ENCODE assay signal across 10 cellular contexts in genomic region chr6:47168176-47168575, GRCh38.
DNase-seq lines count a peak whose midpoint lies in the region; ATAC-seq and TF ChIP-seq lines count a peak whose summit lies in the region.
"Had no signal": no experiment of that assay in that cellular context is flagged by ENCODE, and none has a peak within 500 bp of the region (broad histone marks: within the 10 kb centered on the region; RNA-seq: fewer than 3 reads in every experiment).

No MANE protein-coding gene starts in this region.

- no peaks in the 10 kb centered on the region for H3K27me3 Mint-ChIP-seq in activated T-cell treated with anti-CD3 and anti-CD28 coated beads, Interleukin-2, amount 50 U/mL, for 72 hours (ENCODE audit: low read depth)
- H3K27me3 Mint-ChIP-seq in activated T-cell treated with anti-CD3 and anti-CD28 coated beads, Interleukin-2, amount 50 U/mL, for 24 hours: no peaks in the 10 kb centered on the region

- H3K4me3 ChIP-seq in SK-N-MC (no peak overlapping the region), right atrium auricular region (no peak overlapping the region), uterus (no peak overlapping the region)
- H3K4me3 ChIP-seq: BLaER1 treated with 17β-estradiol and CSF1 and Interleukin-3, amounts not matched to agents 10 nM and 100 nM had no signal

- peak; percentile 48 to 51 for ATAC-seq in activated T-cell treated with anti-CD3 and anti-CD28 coated beads, Interleukin-2, amount 50 U/mL, for 72 hours (replicated peaks in 1 of 2)
- ATAC-seq in GM19035 (IDR thresholded peaks at IDR 0.05; ENCODE audit: unreplicated experiment) (no peak), HG02852 (IDR thresholded peaks at IDR 0.05; ENCODE audit: unreplicated experiment) (no peak)

- H3K36me3 Mint-ChIP-seq in activated T-cell treated with anti-CD3 and anti-CD28 coated beads, Interleukin-2, amount 50 U/mL, for 72 hours (ENCODE audit: insufficient read depth in 2 of 2): no peaks in the 10 kb centered on the region
- H3K36me3 Mint-ChIP-seq in activated T-cell treated with anti-CD3 and anti-CD28 coated beads, Interleukin-2, amount 50 U/mL, for 24 hours (ENCODE audit: low read depth): no peaks in the 10 kb centered on the region
- H3K36me3 Mint-ChIP-seq: immature natural killer cell had no signal

- no peaks in the 10 kb centered on the region for H3K4me1 Mint-ChIP-seq in activated T-cell treated with anti-CD3 and anti-CD28 coated beads, Interleukin-2, amount 50 U/mL, for 72 hours (ENCODE audit: low read depth)
- H3K4me1 Mint-ChIP-seq in activated T-cell treated with anti-CD3 and anti-CD28 coated beads, Interleukin-2, amount 50 U/mL, for 24 hours (ENCODE audit: low read depth): no peaks in the 10 kb centered on the region
- H3K4me1 Mint-ChIP-seq: immature natural killer cell had no signal

- H3K9ac ChIP-seq in SK-N-MC (ENCODE audit: insufficient read length): no peak overlapping the region
- H3K9ac ChIP-seq: BLaER1 treated with 17β-estradiol and CSF1 and Interleukin-3, amounts not matched to agents 10 nM and 100 nM had no signal

- no peak overlapping the region for H3K27ac ChIP-seq in SK-N-MC
- H3K27ac ChIP-seq in right atrium auricular region: peak overlapping the region in 1 of 2 donors; percentile 6
- peak overlapping the region in 1 of 2 donors; percentile 23 for H3K27ac ChIP-seq in uterus
- H3K27ac ChIP-seq: BLaER1 treated with 17β-estradiol and CSF1 and Interleukin-3, amounts not matched to agents 10 nM and 100 nM had no signal

- no peak overlapping the region for H3K27ac Mint-ChIP-seq in activated T-cell treated with anti-CD3 and anti-CD28 coated beads, Interleukin-2, amount 50 U/mL, for 72 hours
- no peak overlapping the region for H3K27ac Mint-ChIP-seq in activated T-cell treated with anti-CD3 and anti-CD28 coated beads, Interleukin-2, amount 50 U/mL, for 24 hours
- H3K27ac Mint-ChIP-seq: immature natural killer cell had no signal

- H3K9me3 ChIP-seq in SK-N-MC (ENCODE audit: low read depth, low read length) (no peaks in the 10 kb centered on the region), right atrium auricular region (no peaks in the 10 kb centered on the region), uterus (no peaks in the 10 kb centered on the region)

- TF ChIP-seq CTCF in right atrium auricular region (IDR thresholded peaks at IDR 0.05) (no peak), uterus (IDR thresholded peaks at IDR 0.05) (no peak)

- no peak overlapping the region for H3K4me3 Mint-ChIP-seq in activated T-cell treated with anti-CD3 and anti-CD28 coated beads, Interleukin-2, amount 50 U/mL, for 72 hours
- no peak overlapping the region for H3K4me3 Mint-ChIP-seq in activated T-cell treated with anti-CD3 and anti-CD28 coated beads, Interleukin-2, amount 50 U/mL, for 24 hours
- H3K4me3 Mint-ChIP-seq: immature natural killer cell had no signal

- no peak for DNase-seq in activated T-cell treated with anti-CD3 and anti-CD28 coated beads, Interleukin-2, amount 50 U/mL, for 72 hours
- DNase-seq in activated T-cell treated with anti-CD3 and anti-CD28 coated beads, Interleukin-2, amount 50 U/mL, for 24 hours: no peak
- DNase-seq in SK-N-MC (ENCODE audit: low read depth, low spot score): peak; percentile 61
- DNase-seq in right atrium auricular region (ENCODE audit: low spot score): peak; percentile 76
- peak; percentile 53 to 66 for DNase-seq in uterus
- DNase-seq in stimulated activated CD4-positive, alpha-beta T cell treated with anti-CD3 and anti-CD28 coated beads, Interleukin-2, amount 100 ng/mL, for 24 hours: no peak
- DNase-seq: immature natural killer cell had no signal

- intact Hi-C loops in uterus (cut with DNase I; ENCODE audit: low total_unique reads): no loop called here

- TF ChIP-seq POLR2A in uterus (IDR thresholded peaks at IDR 0.05): no peak

- H3K36me3 ChIP-seq in SK-N-MC (ENCODE audit: insufficient read depth, low read length) (no peaks in the 10 kb centered on the region), right atrium auricular region (no peaks in the 10 kb centered on the region), uterus (no peaks in the 10 kb centered on the region)
- H3K36me3 ChIP-seq: BLaER1 treated with 17β-estradiol and CSF1 and Interleukin-3, amounts not matched to agents 10 nM and 100 nM had no signal

- H3K9me3 Mint-ChIP-seq in activated T-cell treated with anti-CD3 and anti-CD28 coated beads, Interleukin-2, amount 50 U/mL, for 72 hours: peaks cover 4% of the 10 kb centered on the region in 2 donors
- H3K9me3 Mint-ChIP-seq in activated T-cell treated with anti-CD3 and anti-CD28 coated beads, Interleukin-2, amount 50 U/mL, for 24 hours: no peaks in the 10 kb centered on the region

- peaks cover 0 to 3% of the 10 kb centered on the region in 2 donors for H3K4me1 ChIP-seq in right atrium auricular region
- no peaks in the 10 kb centered on the region for H3K4me1 ChIP-seq in uterus

- H3K27me3 ChIP-seq in right atrium auricular region (no peaks in the 10 kb centered on the region), uterus (no peaks in the 10 kb centered on the region)
- H3K27me3 ChIP-seq: BLaER1 treated with 17β-estradiol and CSF1 and Interleukin-3, amounts not matched to agents 10 nM and 100 nM had no signal

Comparison
In these comparisons a context has a peak if more than half of its experiments do, and no peak if none do; other contexts are left out.
1. ATAC-seq: peak in activated T-cell treated with anti-CD3 and anti-CD28 coated beads, Interleukin-2, amount 50 U/mL, for 72 hours (2 of 2); none in GM19035 (single experiment) and HG02852 (single experiment).
2. DNase-seq: peak in SK-N-MC (single experiment), right atrium auricular region (single experiment) and uterus (2 of 2); none in activated T-cell treated with anti-CD3 and anti-CD28 coated beads, Interleukin-2, amount 50 U/mL, for 72 hours (0 of 2), activated T-cell treated with anti-CD3 and anti-CD28 coated beads, Interleukin-2, amount 50 U/mL, for 24 hours (single experiment) and stimulated activated CD4-positive, alpha-beta T cell treated with anti-CD3 and anti-CD28 coated beads, Interleukin-2, amount 100 ng/mL, for 24 hours (0 of 2).